Comparison of ENCODE assay signal across 7 cellular contexts in genomic region chr11:1862588-1863351, GRCh38. TPM values are rescaled to one million over a fixed set of nuclear protein-coding genes. Genes with fewer than 3 reads are reported as not detected.
A peak's percentile ranks its signal among the peaks of the same experiment; 100 is the strongest.
DNase-seq lines count a peak whose midpoint lies in the region; ATAC-seq and TF ChIP-seq lines count a peak whose summit lies in the region.
"Had no signal": no experiment of that assay in that cellular context is flagged by ENCODE, and none has a peak within 500 bp of the region (broad histone marks: within the 10 kb centered on the region; RNA-seq: fewer than 3 reads in every experiment).

No MANE protein-coding gene starts in this region.

- CTCF ChIA-PET in activated CD4-positive, alpha-beta memory T cell treated with anti-CD3 and anti-CD28 coated beads, Interleukin-2, amount 10 ng/mL, durations not matched to agents 7 days and 5 days (lab: Charles Lee), result interaction anchor here (0.6 kb wide), 1 partner anchor 42 kb away, joined by 4 read pairs; no protein-coding TSS in a partner anchor

- H3K36me3 Mint-ChIP-seq in activated CD4-positive, alpha-beta memory T cell treated with anti-CD3 and anti-CD28 coated beads, Interleukin-2, amount 10 ng/mL, durations not matched to agents 7 days and 5 days (ENCODE audit: low read depth), result peaks cover 16% of the 10 kb centered on the region

- no CpG with 5 or more reads among the region's 14 CpGs for WGBS in trophoblast cell (ENCODE audit: extremely low coverage, insufficient coverage, insufficient read length)

- no peaks in the 10 kb centered on the region for H3K36me3 ChIP-seq in colonic mucosa
- no peaks in the 10 kb centered on the region for H3K36me3 ChIP-seq in trophoblast cell (ENCODE audit: control insufficient read depth in 1 of 2, insufficient read depth in 2 of 2, low read length in 2 of 2)

- TF ChIP-seq CTCF in colonic mucosa (IDR thresholded peaks at IDR 0.05), result no peak

- H3K4me3 Mint-ChIP-seq in activated CD4-positive, alpha-beta memory T cell treated with anti-CD3 and anti-CD28 coated beads, Interleukin-2, amount 10 ng/mL, durations not matched to agents 7 days and 5 days, result no peak overlapping the region
- H3K4me3 Mint-ChIP-seq: activated CD4-positive, alpha-beta T cell treated with anti-CD3 and anti-CD28 coated beads for 36 hours had no signal

- peak overlapping the region; percentile 32 for H3K18ac ChIP-seq in trophoblast cell (ENCODE audit: low read length)

- no peak overlapping the region for H3K4ac ChIP-seq in trophoblast cell (ENCODE audit: low read depth, low read length)

- DNase-seq in HCEC 1CT, result peak; percentile 40
- DNase-seq in colonic mucosa, result no peak
- peak in 1 of 2 donors; percentile 28 for DNase-seq in trophoblast cell
- no peak for DNase-seq in NCI-H345 (lab: John Stamatoyannopoulos, UW)
- no peak for DNase-seq in activated CD4-positive, alpha-beta memory T cell treated with anti-CD3 and anti-CD28 coated beads, Interleukin-2, amount 10 ng/mL, durations not matched to agents 7 days and 5 days
- DNase-seq: activated CD4-positive, alpha-beta T cell treated with anti-CD3 and anti-CD28 coated beads for 36 hours had no signal

- H2BK12ac ChIP-seq in trophoblast cell (ENCODE audit: low read length), result peak overlapping the region; percentile 58

- H2BK120ac ChIP-seq in trophoblast cell (ENCODE audit: insufficient read depth, low read length, poor library complexity), result no peak overlapping the region

- no peak overlapping the region for H3K27ac Mint-ChIP-seq in activated CD4-positive, alpha-beta memory T cell treated with anti-CD3 and anti-CD28 coated beads, Interleukin-2, amount 10 ng/mL, durations not matched to agents 7 days and 5 days
- H3K27ac Mint-ChIP-seq: activated CD4-positive, alpha-beta T cell treated with anti-CD3 and anti-CD28 coated beads for 36 hours had no signal

- no peaks in the 10 kb centered on the region for H3K27me3 Mint-ChIP-seq in activated CD4-positive, alpha-beta memory T cell treated with anti-CD3 and anti-CD28 coated beads, Interleukin-2, amount 10 ng/mL, durations not matched to agents 7 days and 5 days
- H3K27me3 Mint-ChIP-seq: activated CD4-positive, alpha-beta T cell treated with anti-CD3 and anti-CD28 coated beads for 36 hours had no signal

- no peak overlapping the region for H4K12ac ChIP-seq in trophoblast cell (ENCODE audit: low read depth, low read length)

- no peak overlapping the region for H3K4me2 ChIP-seq in trophoblast cell (ENCODE audit: low read length)

- H3K79me1 ChIP-seq in trophoblast cell (ENCODE audit: low read length), result peaks cover 3% of the 10 kb centered on the region

- H3K23ac ChIP-seq in trophoblast cell (ENCODE audit: low read length), result no peak overlapping the region

- H2AFZ ChIP-seq in trophoblast cell (ENCODE audit: insufficient read depth, low read length, poor library complexity), result no peak overlapping the region

- H3K9ac ChIP-seq in colonic mucosa (ENCODE audit: low read depth in 2 of 2, low read length in 2 of 2) (peak overlapping the region in 1 of 2 donors; percentile 35), trophoblast cell (ENCODE audit: low read length) (no peak overlapping the region)

- ATAC-seq in GM18505 (IDR thresholded peaks at IDR 0.05; ENCODE audit: unreplicated experiment), result no peak
- ATAC-seq: activated CD4-positive, alpha-beta T cell treated with anti-CD3 and anti-CD28 coated beads for 36 hours had no signal

- H3K14ac ChIP-seq in trophoblast cell (ENCODE audit: low read length), result peak overlapping the region; percentile 29

- H3K4me1 ChIP-seq in colonic mucosa, result no peaks in the 10 kb centered on the region
- peaks cover 13 to 14% of the 10 kb centered on the region in 2 experiments for H3K4me1 ChIP-seq in trophoblast cell (ENCODE audit: control insufficient read depth in 1 of 2, insufficient read depth in 2 of 2, low read length in 2 of 2)

- TF ChIP-seq POLR2A in GM18505 (IDR thresholded peaks at IDR 0.05; ENCODE audit: borderline replicate concordance, extremely low read depth, insufficient read depth, insufficient read length), result no peak

- H4K91ac ChIP-seq in trophoblast cell (ENCODE audit: low read depth, low read length), result no peak overlapping the region

- H4K8ac ChIP-seq in trophoblast cell (ENCODE audit: low read depth, low read length), result no peak overlapping the region

- POLR2A ChIA-PET in activated CD4-positive, alpha-beta memory T cell treated with anti-CD3 and anti-CD28 coated beads, Interleukin-2, amount 10 ng/mL, durations not matched to agents 7 days and 5 days (lab: Charles Lee), result interaction anchor here (1.6 kb wide), 1 partner anchor 9 kb away, joined by 4 read pairs; no protein-coding TSS in a partner anchor

- no peak overlapping the region for H3K4me3 ChIP-seq in colonic mucosa
- H3K4me3 ChIP-seq in trophoblast cell (ENCODE audit: low read depth, low read length), result no peak overlapping the region

- no peak overlapping the region for H2BK5ac ChIP-seq in trophoblast cell (ENCODE audit: low read depth, low read length, poor library complexity)

- no peaks in the 10 kb centered on the region for H3K9me3 ChIP-seq in colonic mucosa
- peaks cover 2% of the 10 kb centered on the region for H3K9me3 ChIP-seq in trophoblast cell (ENCODE audit: insufficient read depth, low read depth, low read length)

- H3K27ac ChIP-seq in colonic mucosa, result peak overlapping the region; percentile 65
- no peak overlapping the region for H3K27ac ChIP-seq in trophoblast cell (ENCODE audit: low read depth, low read length)

- intact Hi-C loops in colonic mucosa (cut with DNase I), result no loop called here

- peak overlapping the region; percentile 20 for H2AK5ac ChIP-seq in trophoblast cell (ENCODE audit: low read length)

- H3K4me1 Mint-ChIP-seq in activated CD4-positive, alpha-beta memory T cell treated with anti-CD3 and anti-CD28 coated beads, Interleukin-2, amount 10 ng/mL, durations not matched to agents 7 days and 5 days, result peaks cover 6% of the 10 kb centered on the region

- H3K27me3 ChIP-seq in colonic mucosa (no peaks in the 10 kb centered on the region), trophoblast cell (ENCODE audit: insufficient read depth, low read length) (no peaks in the 10 kb centered on the region)

- H3K9me3 Mint-ChIP-seq in activated CD4-positive, alpha-beta memory T cell treated with anti-CD3 and anti-CD28 coated beads, Interleukin-2, amount 10 ng/mL, durations not matched to agents 7 days and 5 days, result no peaks in the 10 kb centered on the region

- no peaks in the 10 kb centered on the region for H3K79me2 ChIP-seq in trophoblast cell (ENCODE audit: control insufficient read depth, insufficient read depth, low read length, poor library complexity)

RNA-seq across cellular contexts. Expression of gene LSP1, which starts 9.9 kb away (rescaled TPM):
- 10 to 100 TPM; 18.9 to 23.0 TPM for total RNA-seq in colonic mucosa
- 0.67 and 0.68 TPM in 2 replicates for polyA plus RNA-seq in trophoblast cell (2013)
- 100 to 1,000 TPM; 590 TPM for total RNA-seq in activated CD4-positive, alpha-beta memory T cell treated with anti-CD3 and anti-CD28 coated beads, Interleukin-2, amount 10 ng/mL, durations not matched to agents 7 days and 5 days

RNA-seq across cellular contexts. Expression of gene TNNI2, which starts 24.0 kb away (rescaled TPM):
- total RNA-seq in colonic mucosa, result under 1 TPM in 1 of 2 donors, not detected in 1; 0.94 TPM
- 1.1 and 1.7 TPM in 2 replicates for polyA plus RNA-seq in trophoblast cell (2013)
- under 1 TPM; 0.38 to 0.60 TPM for total RNA-seq in activated CD4-positive, alpha-beta memory T cell treated with anti-CD3 and anti-CD28 coated beads, Interleukin-2, amount 10 ng/mL, durations not matched to agents 7 days and 5 days
- total RNA-seq: activated CD4-positive, alpha-beta T cell treated with anti-CD3 and anti-CD28 coated beads for 36 hours had no signal

RNA-seq across cellular contexts. Expression of gene SYT8, which starts 28.0 kb away (rescaled TPM):
- 1 to 10 TPM; 1.7 to 3.5 TPM for total RNA-seq in colonic mucosa
- polyA plus RNA-seq in trophoblast cell (2013), result 1.1 and 1.4 TPM in 2 replicates
- not detected for total RNA-seq in activated CD4-positive, alpha-beta memory T cell treated with anti-CD3 and anti-CD28 coated beads, Interleukin-2, amount 10 ng/mL, durations not matched to agents 7 days and 5 days
- total RNA-seq: activated CD4-positive, alpha-beta T cell treated with anti-CD3 and anti-CD28 coated beads for 36 hours had no signal

RNA-seq across cellular contexts. Expression of gene PRR33, which starts 28.9 kb away (rescaled TPM):
- not detected for total RNA-seq in colonic mucosa
- not detected in 2 replicates for polyA plus RNA-seq in trophoblast cell (2013)
- total RNA-seq in activated CD4-positive, alpha-beta memory T cell treated with anti-CD3 and anti-CD28 coated beads, Interleukin-2, amount 10 ng/mL, durations not matched to agents 7 days and 5 days, result under 1 TPM; 0.08 TPM

RNA-seq across cellular contexts. Expression of gene TNNT3, which starts 56.7 kb away (rescaled TPM):
- under 1 TPM in 1 of 2 donors, not detected in 1; 0.72 TPM for total RNA-seq in colonic mucosa
- 4.2 and 4.5 TPM in 2 replicates for polyA plus RNA-seq in trophoblast cell (2013)
- total RNA-seq in activated CD4-positive, alpha-beta memory T cell treated with anti-CD3 and anti-CD28 coated beads, Interleukin-2, amount 10 ng/mL, durations not matched to agents 7 days and 5 days, result 1 to 10 TPM; 6.6 to 9.7 TPM

Comparison
In these comparisons a context has a peak if more than half of its experiments do, and no peak if none do; other contexts are left out.
1. RNA of gene LSP1, which starts 9.9 kb away (total RNA-seq): 590 TPM in activated CD4-positive, alpha-beta memory T cell treated with anti-CD3 and anti-CD28 coated beads, Interleukin-2, amount 10 ng/mL, durations not matched to agents 7 days and 5 days; 18.9 to 23.0 TPM in colonic mucosa; every median in the first group is over 10 times any median in the second.